Comparison of ENCODE assay signal across 18 cellular contexts in the genomic region with DNA sequence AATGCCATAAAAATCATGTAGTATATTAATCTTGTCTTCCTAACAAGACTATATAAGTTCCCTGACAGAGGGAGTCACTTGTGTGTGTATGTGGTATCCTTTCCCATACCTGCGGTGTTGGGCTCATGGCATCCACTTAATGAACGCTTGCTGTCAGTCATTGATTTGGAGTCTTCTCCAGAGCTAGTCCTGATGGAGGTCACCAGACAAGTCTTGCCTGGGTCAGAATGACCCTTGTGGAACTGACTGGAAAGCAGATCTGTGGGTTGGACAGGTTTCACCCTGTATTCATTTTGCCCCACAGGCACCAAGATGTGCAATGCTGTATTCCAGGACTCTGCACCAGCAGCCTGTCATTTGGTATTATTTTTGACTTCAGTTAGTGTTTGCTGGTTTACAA. TPM values are rescaled to one million over a fixed set of nuclear protein-coding genes. Genes with fewer than 3 reads are reported as not detected.
DNase-seq lines count a peak whose midpoint lies in the region; ATAC-seq and TF ChIP-seq lines count a peak whose summit lies in the region.
"Had no signal": no experiment of that assay in that cellular context is flagged by ENCODE, and none has a peak within 500 bp of the region (broad histone marks: within the 10 kb centered on the region; RNA-seq: fewer than 3 reads in every experiment).

No MANE protein-coding gene starts in this region.

- H3K27ac ChIP-seq in right cardiac atrium (ENCODE audit: low read length) (peak overlapping the region; percentile 21), KOPT-K1 (ENCODE audit: low read depth, low read length, poor library complexity, severe bottlenecking) (peak overlapping the region; percentile 91), neutrophil (peak overlapping the region; percentile 80)
- H3K27ac ChIP-seq: BLaER1 treated with 17β-estradiol and CSF1 and Interleukin-3, amounts not matched to agents 10 nM and 100 nM; PC-9; SJSA1 had no signal

- ATAC-seq in right cardiac atrium: no peak
- no peak for ATAC-seq in left cardiac atrium
- ATAC-seq in GM19463 (IDR thresholded peaks at IDR 0.05; ENCODE audit: unreplicated experiment): no peak
- ATAC-seq: HepG2 had no signal

- no peak for TF ChIP-seq CTCF in neutrophil (IDR thresholded peaks at IDR 0.05)

- no peaks in the 10 kb centered on the region for H3K36me3 ChIP-seq in KOPT-K1 (ENCODE audit: insufficient read depth, low read length)
- no peaks in the 10 kb centered on the region for H3K36me3 ChIP-seq in neutrophil
- H3K36me3 ChIP-seq: BLaER1 treated with 17β-estradiol and CSF1 and Interleukin-3, amounts not matched to agents 10 nM and 100 nM; SJSA1 had no signal

- 96% methylated on average over 2 of the region's 2 CpGs for WGBS in right cardiac atrium

- H3K4me1 ChIP-seq in right cardiac atrium (ENCODE audit: control insufficient read depth, insufficient read depth, low read length) (peaks cover 4% of the 10 kb centered on the region), neutrophil (ENCODE audit: control insufficient read depth in 1 of 2, insufficient read depth in 1 of 2, low read depth in 1 of 2, low read length in 1 of 2) (peaks cover 40 to 42% of the 10 kb centered on the region in 2 experiments)
- H3K4me1 ChIP-seq: SJSA1 had no signal

- no peaks in the 10 kb centered on the region for H3K27me3 ChIP-seq in right cardiac atrium (ENCODE audit: control insufficient read depth, insufficient read depth)
- H3K27me3 ChIP-seq in neutrophil: no peaks in the 10 kb centered on the region
- H3K27me3 ChIP-seq: BLaER1 treated with 17β-estradiol and CSF1 and Interleukin-3, amounts not matched to agents 10 nM and 100 nM; SJSA1 had no signal

- H3K9me3 ChIP-seq in right cardiac atrium (ENCODE audit: control insufficient read depth, low read length): no peaks in the 10 kb centered on the region
- no peaks in the 10 kb centered on the region for H3K9me3 ChIP-seq in KOPT-K1 (ENCODE audit: insufficient read depth, low read length, poor library complexity, severe bottlenecking)
- no peaks in the 10 kb centered on the region for H3K9me3 ChIP-seq in neutrophil
- H3K9me3 ChIP-seq: A549, SJSA1 had no signal

- DNase-seq in right cardiac atrium (no peak), left cardiac atrium (no peak), NCI-H1436 (lab: John Stamatoyannopoulos, UW) (no peak), NCI-H1417 treated with DMSO at 0.1 percent for 48 hours (lab: John Stamatoyannopoulos, UW) (no peak)
- DNase-seq: DMS79 treated with DMSO at 0.1 percent for 48 hours, GF-D8, NCI-H1105, NCI-H446 treated with DMSO at 0.1 percent for 48 hours, NCI-H526 treated with DMSO at 0.1 percent for 48 hours, Right ventricle myocardium superior had no signal

- H3K4me3 ChIP-seq in right cardiac atrium (ENCODE audit: low read length) (no peak overlapping the region), neutrophil (ENCODE audit: low read depth in 1 of 2, low read length in 1 of 2) (no peak overlapping the region)
- H3K4me3 ChIP-seq: A549; BLaER1 treated with 17β-estradiol and CSF1 and Interleukin-3, amounts not matched to agents 10 nM and 100 nM; PC-9; SJSA1 had no signal

- intact Hi-C loops in right cardiac atrium (cut with DNase I): no loop called here
- intact Hi-C loops in left cardiac atrium (cut with DNase I): loop anchor here in 1 of 2 donors (5.0 kb wide), 1 partner anchor 133 kb away; no protein-coding TSS in a partner anchor

RNA-seq across cellular contexts. Expression of a gene that starts 27.3 kb away (rescaled TPM):
- total RNA-seq in right cardiac atrium: 100 to 1,000 TPM; 204 to 319 (median 282) TPM
- polyA plus RNA-seq in right cardiac atrium: 88.2 TPM
- 100 to 1,000 TPM; 251 to 255 TPM for total RNA-seq in left cardiac atrium

Comparison
In these comparisons a context has a peak if more than half of its experiments do, and no peak if none do; other contexts are left out.
1. H3K27ac ChIP-seq: peak in every context shown above with its lines; median percentile 91 in KOPT-K1; 80 in neutrophil; 21 in right cardiac atrium.